Comparison of ENCODE assay signal across 30 cellular contexts in the genomic region with DNA sequence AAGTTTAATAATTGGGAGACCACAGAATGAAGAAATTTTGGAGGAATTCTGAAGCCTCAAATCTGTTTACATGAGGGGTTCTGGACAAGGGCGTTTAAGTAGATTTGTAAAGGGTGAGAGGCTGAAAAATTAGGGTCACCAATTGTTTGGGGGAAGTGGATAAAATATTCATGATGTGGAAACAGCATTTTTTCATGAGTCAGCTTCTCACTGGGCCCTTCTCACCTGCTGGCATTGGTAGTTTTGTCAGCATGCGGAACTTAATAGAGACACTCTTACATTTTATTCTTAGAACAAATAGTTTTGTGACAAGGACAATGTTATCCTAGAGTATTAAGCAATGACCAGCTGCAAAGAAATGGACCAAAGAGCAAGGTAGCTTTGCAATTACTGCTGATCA.
DNase-seq lines count a peak whose midpoint lies in the region; ATAC-seq, FAIRE-seq and TF ChIP-seq lines count a peak whose summit lies in the region.
"Had no signal": no experiment of that assay in that cellular context is flagged by ENCODE, and none has a peak within 500 bp of the region (broad histone marks: within the 10 kb centered on the region; RNA-seq: fewer than 3 reads in every experiment).

No MANE protein-coding gene starts in this region.

- H3K4me2 ChIP-seq in HepG2 (ENCODE audit: low read depth, low read length): no peak overlapping the region
- no peak overlapping the region for H3K4me2 ChIP-seq in Karpas-422 (ENCODE audit: low read depth, low read length, poor library complexity, severe bottlenecking)
- H3K4me2 ChIP-seq: A549; BLaER1; BLaER1 treated with 17β-estradiol and CSF1 and Interleukin-3, amounts not matched to agents 10 nM and 100 nM had no signal

- H3K9me2 ChIP-seq in Karpas-422 (replicated peaks; ENCODE audit: insufficient read depth, low read length): no peaks in the 10 kb centered on the region

- POLR2A ChIA-PET in HepG2 (lab: Yijun Ruan, JAX): no interaction called here

- no TSS peak for BruUV-seq in HepG2 (replicated peaks; lab: Mats Ljungman, UMichigan)

- H3K36me3 ChIP-seq in HepG2 (replicated peaks in 1 of 2; ENCODE audit: control insufficient read depth in 1 of 2, insufficient read depth in 2 of 2, low read length in 2 of 2) (no peaks in the 10 kb centered on the region), right lobe of liver (no peaks in the 10 kb centered on the region), Karpas-422 (ENCODE audit: insufficient read depth, low read length) (0 out of 2 replicates have a peak, but pooled peaks cover 6% of the 10 kb centered on the region), HAP-1 (replicated peaks) (no peaks in the 10 kb centered on the region)
- H3K36me3 ChIP-seq: BE2C; BLaER1; BLaER1 treated with 17β-estradiol and CSF1 and Interleukin-3, amounts not matched to agents 10 nM and 100 nM had no signal

- H3K4me1 ChIP-seq in HepG2 (ENCODE audit: insufficient read depth, low read length) (no peaks in the 10 kb centered on the region), right lobe of liver (no peaks in the 10 kb centered on the region), Karpas-422 (ENCODE audit: low read length) (no peaks in the 10 kb centered on the region), HAP-1 (no peaks in the 10 kb centered on the region)
- H3K4me1 ChIP-seq: A549; BE2C; BLaER1; BLaER1 treated with 17β-estradiol and CSF1 and Interleukin-3, amounts not matched to agents 10 nM and 100 nM; Caco-2 had no signal

- H3K9me3 ChIP-seq in HepG2 (ENCODE audit: low read length) (peaks cover 89% of the 10 kb centered on the region), right lobe of liver (peaks cover 0 to 4% (median 0%) of the 10 kb centered on the region in 4 donors), Karpas-422 (ENCODE audit: low read length) (peaks cover 13% of the 10 kb centered on the region), HAP-1 (no peaks in the 10 kb centered on the region)
- H3K9me3 ChIP-seq: A549, Caco-2 had no signal

- ATAC-seq in HepG2: no peak
- no peak for ATAC-seq in right lobe of liver
- ATAC-seq: A549; CD8-positive, alpha-beta T cell had no signal

- no peaks in the 10 kb centered on the region for H3K79me2 ChIP-seq in HepG2 (ENCODE audit: insufficient read depth, low read length)
- H3K79me2 ChIP-seq in Karpas-422 (ENCODE audit: low read length): no peaks in the 10 kb centered on the region

- CTCF ChIA-PET in HepG2 (lab: Yijun Ruan, JAX; ENCODE audit: low intra/inter-chr PET ratio, low total read pairs): no interaction called here

- WGBS in HepG2 (ENCODE audit: low lambda C conversion rate): 15% methylated on average over 2 of the region's 2 CpGs
- 49% methylated on average over 2 of the region's 2 CpGs for WGBS in right lobe of liver (ENCODE audit: insufficient coverage, low coverage, low lambda C conversion rate, missing lambda C conversion rate)

- H3K9ac ChIP-seq in HepG2 (ENCODE audit: insufficient read depth, low read depth, low read length) (no peak overlapping the region), Karpas-422 (ENCODE audit: low read length) (no peak overlapping the region)
- H3K9ac ChIP-seq: BLaER1; BLaER1 treated with 17β-estradiol and CSF1 and Interleukin-3, amounts not matched to agents 10 nM and 100 nM had no signal

- no peak overlapping the region for H3K27ac ChIP-seq in HepG2 (ENCODE audit: extremely low read length, insufficient read depth, low read length)
- no peak overlapping the region for H3K27ac ChIP-seq in right lobe of liver
- no peak overlapping the region for H3K27ac ChIP-seq in Karpas-422 (ENCODE audit: low read length)
- H3K27ac ChIP-seq: 22Rv1; A549; BLaER1; BLaER1 treated with 17β-estradiol and CSF1 and Interleukin-3, amounts not matched to agents 10 nM and 100 nM; C4-2B had no signal

- no peak for TF ChIP-seq RAD21 in HepG2 (CRISPR knock-in tag; IDR thresholded peaks at IDR 0.05)

- DNase-seq in HepG2 (ENCODE audit: low spot score): no peak
- DNase-seq in right lobe of liver: no peak
- DNase-seq in Karpas-422: no peak
- no peak for DNase-seq in HAP-1 (ENCODE audit: low spot score in 2 of 2)
- DNase-seq: 8988T; ACHN; AML-193; BE2C; C1 segment of cervical spinal cord; Caco-2; Calu3; CD4-positive, alpha-beta memory T cell; CD4-positive, alpha-beta T cell; CD4-positive, CD25-positive, alpha-beta regulatory T cell; CD8-positive, alpha-beta memory T cell; CD8-positive, alpha-beta T cell; COR-L47; DMS 273 treated with DMSO at 0.1 percent for 48 hours; DMS153; DMS53; DMS79; DMS79 treated with DMSO at 0.1 percent for 48 hours; DND-41; EL had no signal

- H3K27me3 ChIP-seq in HepG2 (ENCODE audit: control insufficient read depth in 1 of 2, insufficient read depth in 2 of 2, low read length in 2 of 2) (no peaks in the 10 kb centered on the region), right lobe of liver (no peaks in the 10 kb centered on the region), Karpas-422 (ENCODE audit: low read length) (no peaks in the 10 kb centered on the region), HAP-1 (ENCODE audit: low read depth) (no peaks in the 10 kb centered on the region)
- H3K27me3 ChIP-seq: BE2C; BLaER1; BLaER1 treated with 17β-estradiol and CSF1 and Interleukin-3, amounts not matched to agents 10 nM and 100 nM had no signal

- TF ChIP-seq POLR2A in HepG2 (IDR thresholded peaks at IDR 0.05; ENCODE audit: insufficient read depth in 1 of 2, low read depth in 2 of 2, low read length in 2 of 2): no peak
- TF ChIP-seq POLR2A in right lobe of liver (IDR thresholded peaks at IDR 0.05): no peak

- no peak for TF ChIP-seq EP300 in HepG2 (IDR thresholded peaks at IDR 0.05; ENCODE audit: low read depth in 2 of 2, low read length in 2 of 2)
- no peak for TF ChIP-seq EP300 in HepG2 (CRISPR knock-in tag; IDR thresholded peaks at IDR 0.05; ENCODE audit: borderline replicate concordance)

- H2AFZ ChIP-seq in HepG2 (ENCODE audit: low read length) (no peak overlapping the region), Karpas-422 (ENCODE audit: low read length) (peak overlapping the region; percentile 16)

- intact Hi-C loops in HepG2 (cut with micrococcal nuclease; ENCODE audit: unreplicated experiment): no loop called here
- intact Hi-C loops in right lobe of liver (cut with DNase I): no loop called here

- H4K20me1 ChIP-seq in HepG2 (ENCODE audit: insufficient read depth, low read length) (no peaks in the 10 kb centered on the region), Karpas-422 (ENCODE audit: insufficient read depth, low read depth, low read length) (no peaks in the 10 kb centered on the region)
- H4K20me1 ChIP-seq: BLaER1; BLaER1 treated with 17β-estradiol and CSF1 and Interleukin-3, amounts not matched to agents 10 nM and 100 nM had no signal

- no peak for FAIRE-seq in HepG2 (lab: Jason Lieb, UNC)
- FAIRE-seq: A549, D721Med had no signal

- TF ChIP-seq CTCF in HepG2 (CRISPR knock-in tag; IDR thresholded peaks at IDR 0.05) (no peak), right lobe of liver (IDR thresholded peaks at IDR 0.05) (no peak)

- H3K4me3 ChIP-seq in HepG2 (replicated peaks in 1 of 3; ENCODE audit: insufficient read depth in 1 of 3, low read depth in 2 of 3, low read length in 3 of 3) (no peak overlapping the region), right lobe of liver (no peak overlapping the region), Karpas-422 (ENCODE audit: low read length) (no peak overlapping the region), HAP-1 (no peak overlapping the region)
- H3K4me3 ChIP-seq: A549; BLaER1; BLaER1 treated with 17β-estradiol and CSF1 and Interleukin-3, amounts not matched to agents 10 nM and 100 nM had no signal

- in situ Hi-C loops in HepG2 (cut with HindIII; ENCODE audit: extremely low pct_ligation_motif_present, low pct_unique_long_range_greater_than_20kb) (no loop called here), HAP-1 (cut with MboI; ENCODE audit: low sequenced_read_pairs) (no loop called here)

TF ChIP-seq in HepG2, 621 proteins besides CTCF, POLR2A, EP300 and RAD21:
- TF ChIP-seq MAFF (IDR thresholded peaks at IDR 0.05; ENCODE audit: low read depth, low read length) (peak; percentile 59), HOXA3 (CRISPR knock-in tag; IDR thresholded peaks at IDR 0.05) (no peak), MAFK (conservative IDR thresholded peaks at IDR 0.05 in 1 of 2, IDR thresholded peaks at IDR 0.05 in 1 of 2; ENCODE audit: low read length in 2 of 2) (peak; percentile 67 to 75), REL (CRISPR knock-in tag; conservative IDR thresholded peaks at IDR 0.05) (no peak)
